In the genomic region with DNA sequence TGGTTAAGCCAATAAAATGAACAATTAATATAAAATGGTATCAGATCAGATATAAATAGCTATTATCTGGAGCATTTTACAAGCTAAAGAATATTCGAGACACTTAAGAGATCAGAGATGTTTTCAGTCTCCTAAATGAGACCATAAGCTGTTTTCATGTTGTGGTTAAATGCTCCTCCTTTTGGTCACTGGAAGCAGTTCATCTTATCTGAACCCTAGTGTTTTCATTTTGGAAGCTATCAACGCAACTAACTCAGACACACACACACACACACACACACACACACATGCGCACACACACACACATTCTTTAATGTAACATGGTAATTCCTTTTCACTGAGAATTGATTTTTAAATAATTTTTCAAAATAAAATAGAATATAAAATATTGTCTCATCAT, we compare ENCODE assay signal across 16 cellular contexts. TPM values are rescaled to one million over a fixed set of nuclear protein-coding genes. Genes with fewer than 3 reads are reported as not detected.
DNase-seq lines count a peak whose midpoint lies in the region; ATAC-seq, FAIRE-seq and TF ChIP-seq lines count a peak whose summit lies in the region.
"Had no signal": no experiment of that assay in that cellular context is flagged by ENCODE, and none has a peak within 500 bp of the region (broad histone marks: within the 10 kb centered on the region; RNA-seq: fewer than 3 reads in every experiment).

No MANE protein-coding gene starts in this region.

- no peak overlapping the region for H3K23ac ChIP-seq in H1 (ENCODE audit: insufficient read length)

- no peak overlapping the region for H3K4me3 Mint-ChIP-seq in activated naive CD4-positive, alpha-beta T cell treated with anti-CD3 and anti-CD28 coated beads, Interleukin-2, amount 50 U/mL, for 24 hours

- peak in 2 of 3 experiments; percentile 20 to 28; a peak in 2 of 4 replicates for TF ChIP-seq CTCF in H1 (IDR thresholded peaks at IDR 0.05; ENCODE audit: control extremely low read depth in 1 of 3, insufficient read depth in 1 of 3, low read depth in 1 of 3, low read length in 3 of 3)
- TF ChIP-seq CTCF in psoas muscle (IDR thresholded peaks at IDR 0.05) = no peak
- no peak for TF ChIP-seq CTCF in GM10248 (IDR thresholded peaks at IDR 0.05; ENCODE audit: control extremely low read depth, extremely low read depth, low read depth, missing control alignments)
- no peak for TF ChIP-seq CTCF in transverse colon (IDR thresholded peaks at IDR 0.05)

- H4K8ac ChIP-seq in H1 (ENCODE audit: extremely low read depth, insufficient read depth, low read length) = no peak overlapping the region

- peaks cover 22% of the 10 kb centered on the region for H3K36me3 Mint-ChIP-seq in activated naive CD4-positive, alpha-beta T cell treated with anti-CD3 and anti-CD28 coated beads, Interleukin-2, amount 50 U/mL, for 24 hours
- peaks cover 7 to 29% of the 10 kb centered on the region in 2 donors for H3K36me3 Mint-ChIP-seq in activated naive CD4-positive, alpha-beta T cell treated with anti-CD3 and anti-CD28 coated beads, Interleukin-2, amount 50 U/mL, for 72 hours

- no peak overlapping the region for H2BK5ac ChIP-seq in H1 (ENCODE audit: low read depth, low read length)

- H3K36me3 ChIP-seq in H1 (ENCODE audit: control insufficient read depth in 2 of 4, insufficient read depth in 4 of 4, low read length in 3 of 4) (peaks cover 0 to 3% (median 0%) of the 10 kb centered on the region in 4 experiments; a peak in 1 of 8 replicates), small intestine (ENCODE audit: control insufficient read depth in 2 of 2, insufficient read depth in 2 of 2, low read length in 2 of 2) (no peaks in the 10 kb centered on the region), psoas muscle (ENCODE audit: insufficient read depth in 1 of 2, low read depth in 1 of 2) (no peaks in the 10 kb centered on the region), transverse colon (no peaks in the 10 kb centered on the region)
- H3K36me3 ChIP-seq: thoracic aorta had no signal

- H4K20me1 ChIP-seq in H1 (replicated peaks in 1 of 2; ENCODE audit: control insufficient read depth in 1 of 2, insufficient read depth in 2 of 2, low read length in 2 of 2) = no peaks in the 10 kb centered on the region
- H4K20me1 ChIP-seq: BLaER1 had no signal

- FAIRE-seq in H1 (lab: Jason Lieb, UNC) = peak; percentile 50
- FAIRE-seq in small intestine (lab: Jason Lieb, UNC) = peak; percentile 51

- H3K4me3 ChIP-seq in H1 (ENCODE audit: extremely low read depth in 1 of 4, insufficient read depth in 2 of 4, low read depth in 3 of 4, low read length in 4 of 4) = no peak overlapping the region
- no peak overlapping the region for H3K4me3 ChIP-seq in small intestine (ENCODE audit: low read depth in 1 of 2, low read length in 2 of 2)
- no peak overlapping the region for H3K4me3 ChIP-seq in psoas muscle
- H3K4me3 ChIP-seq in transverse colon = no peak overlapping the region
- H3K4me3 ChIP-seq: BLaER1, SK-N-MC, thoracic aorta had no signal

- peaks cover 7% of the 10 kb centered on the region for H3K9me3 Mint-ChIP-seq in activated naive CD4-positive, alpha-beta T cell treated with anti-CD3 and anti-CD28 coated beads, Interleukin-2, amount 50 U/mL, for 24 hours
- H3K9me3 Mint-ChIP-seq in activated naive CD4-positive, alpha-beta T cell treated with anti-CD3 and anti-CD28 coated beads, Interleukin-2, amount 50 U/mL, for 72 hours = peaks cover 5 to 6% of the 10 kb centered on the region in 2 donors

- in situ Hi-C loops in transverse colon (cut with MboI; ENCODE audit: low pct_ligation_motif_present in 1 of 4, low pct_unique_long_range_greater_than_20kb in 1 of 4, low sequenced_read_pairs in 3 of 4) = loop anchor here in 1 of 4 donors (10.0 kb wide), 1 partner anchor 142 kb away; no protein-coding TSS in a partner anchor

- H3K9me3 ChIP-seq in H1 (ENCODE audit: insufficient read depth in 2 of 2, low read depth in 1 of 2, low read length in 1 of 2) (peaks cover 0 to 1% of the 10 kb centered on the region in 2 experiments; a peak in 1 of 4 replicates), small intestine (ENCODE audit: control insufficient read depth, low read depth) (no peaks in the 10 kb centered on the region), psoas muscle (no peaks in the 10 kb centered on the region), transverse colon (no peaks in the 10 kb centered on the region)
- H3K9me3 ChIP-seq: thoracic aorta had no signal

- DNase-seq in activated naive CD4-positive, alpha-beta T cell treated with anti-CD3 and anti-CD28 coated beads, Interleukin-2, amount 50 U/mL, for 72 hours (ENCODE audit: low spot score in 2 of 2) = no peak
- DNase-seq in RKO (ENCODE audit: low spot score) (peak; percentile 14), H1 (ENCODE audit: low read depth in 1 of 2, low spot score in 2 of 2) (no peak), small intestine (no peak), psoas muscle (no peak), GM10248 (ENCODE audit: extremely low spot score) (no peak), transverse colon (no peak)
- DNase-seq: activated gamma-delta T cell treated with Interleukin-2 at 50 U/mL for 16 hours, H7, NCI-H446 treated with DMSO at 0.1 percent for 48 hours, right cardiac atrium had no signal

- H2BK120ac ChIP-seq in H1 (replicated peaks; ENCODE audit: low read depth, low read length) = no peak overlapping the region

- no peak overlapping the region for H3K4ac ChIP-seq in H1 (replicated peaks; ENCODE audit: insufficient read length, low read depth, low read length)

- no peak overlapping the region for H4K5ac ChIP-seq in H1 (ENCODE audit: insufficient read length, low read depth, low read length)

- no peak overlapping the region for H3K56ac ChIP-seq in H1 (replicated peaks; ENCODE audit: insufficient read length, low read depth, low read length)

- 82% methylated on average over 3 of the region's 3 CpGs; no CpG with 5 or more reads in 1 of the 2 experiments for WGBS in H1 (ENCODE audit: extremely low coverage in 1 of 2, insufficient coverage in 1 of 2, insufficient read length in 1 of 2, insufficient replicate concordance in 2 of 2, low coverage in 1 of 2, low lambda C conversion rate in 2 of 2, missing lambda C conversion rate in 1 of 2), 2 experiments
- WGBS in small intestine, 3 donors = 56 to 66% (median 61%) methylated on average over 3 of the region's 3 CpGs
- WGBS in psoas muscle, 3 donors = 59 to 74% (median 63%) methylated on average over 3 of the region's 3 CpGs
- WGBS in transverse colon (ENCODE audit: low coverage in 1 of 2), 2 donors = 77 to 78% methylated on average over 3 of the region's 3 CpGs

- intact Hi-C loops in psoas muscle (cut with DNase I) = no loop called here
- intact Hi-C loops in transverse colon (cut with DNase I; ENCODE audit: low total_unique reads) = no loop called here

- H3K4me1 ChIP-seq in H1 (replicated peaks in 1 of 4; ENCODE audit: control insufficient read depth in 3 of 4, insufficient read depth in 4 of 4, low read length in 3 of 4) (no peaks in the 10 kb centered on the region), small intestine (ENCODE audit: control insufficient read depth in 2 of 2, insufficient read depth in 1 of 2, low read depth in 1 of 2, low read length in 1 of 2) (no peaks in the 10 kb centered on the region), psoas muscle (no peaks in the 10 kb centered on the region), transverse colon (no peaks in the 10 kb centered on the region)
- H3K4me1 ChIP-seq: BLaER1 had no signal

- POLR2A ChIA-PET in H1 (lab: Charles Lee; ENCODE audit: partially characterized antibody) (interaction anchor here (0.7 kb wide), 1 partner anchor 101 kb away, joined by 3 read pairs; no protein-coding TSS in a partner anchor), GM10248 (lab: Yijun Ruan, JAX) (interaction anchor here (0.7 kb wide), 1 partner anchor 97 kb away, joined by 3 read pairs; no protein-coding TSS in a partner anchor)

- peaks cover 72% of the 10 kb centered on the region for H3K4me1 Mint-ChIP-seq in activated naive CD4-positive, alpha-beta T cell treated with anti-CD3 and anti-CD28 coated beads, Interleukin-2, amount 50 U/mL, for 24 hours

- H2BK15ac ChIP-seq in H1 (ENCODE audit: low read length) = no peak overlapping the region

- no peak overlapping the region for H3K14ac ChIP-seq in H1 (ENCODE audit: insufficient read length)

- no peak overlapping the region for H3K9ac ChIP-seq in H1 (replicated peaks in 1 of 4; ENCODE audit: extremely low read depth in 1 of 4, low read depth in 3 of 4, low read length in 3 of 4)
- H3K9ac ChIP-seq: BLaER1, KMS-11 had no signal

- peak; percentile 43 to 52 for TF ChIP-seq RAD21 in H1 (IDR thresholded peaks at IDR 0.05 in 1 of 2, conservative IDR thresholded peaks at IDR 0.05 in 1 of 2; ENCODE audit: low read depth in 2 of 2, low read length in 2 of 2)

- no peak overlapping the region for H2BK20ac ChIP-seq in H1 (ENCODE audit: low read length)

- no peak overlapping the region for H2AFZ ChIP-seq in H1 (ENCODE audit: low read length)

- H3K27ac ChIP-seq in H1 (ENCODE audit: low read depth, low read length) (no peak overlapping the region), small intestine (ENCODE audit: low read depth in 1 of 2, low read length in 1 of 2) (no peak overlapping the region), psoas muscle (no peak overlapping the region), transverse colon (no peak overlapping the region)
- H3K27ac ChIP-seq: BLaER1, KMS-11, SK-N-MC, thoracic aorta had no signal

- H3K27ac Mint-ChIP-seq in activated naive CD4-positive, alpha-beta T cell treated with anti-CD3 and anti-CD28 coated beads, Interleukin-2, amount 50 U/mL, for 24 hours = peak overlapping the region; percentile 68
- H3K27ac Mint-ChIP-seq in activated naive CD4-positive, alpha-beta T cell treated with anti-CD3 and anti-CD28 coated beads, Interleukin-2, amount 50 U/mL, for 72 hours = no peak overlapping the region

- no peak overlapping the region for H3K18ac ChIP-seq in H1 (ENCODE audit: extremely low read depth, low read length)

- no peak for TF ChIP-seq POLR2A in H1 (IDR thresholded peaks at IDR 0.05; ENCODE audit: control extremely low read depth in 1 of 2, low read depth in 2 of 2, low read length in 2 of 2)
- no peak for TF ChIP-seq POLR2A in transverse colon (IDR thresholded peaks at IDR 0.05)

- ATAC-seq in activated naive CD4-positive, alpha-beta T cell treated with anti-CD3 and anti-CD28 coated beads, Interleukin-2, amount 50 U/mL, for 72 hours = no peak
- ATAC-seq in psoas muscle = no peak
- ATAC-seq: right cardiac atrium had no signal

- H3K27me3 ChIP-seq in H1 (replicated peaks in 1 of 4; ENCODE audit: control insufficient read depth in 3 of 4, extremely low read depth in 1 of 4, insufficient read depth in 3 of 4, low read length in 3 of 4) (no peaks in the 10 kb centered on the region; a peak in 1 of 7 replicates), small intestine (ENCODE audit: control insufficient read depth in 2 of 2, insufficient read depth in 2 of 2, low read length in 2 of 2) (no peaks in the 10 kb centered on the region), psoas muscle (ENCODE audit: insufficient read depth in 3 of 3, low read length in 2 of 3) (no peaks in the 10 kb centered on the region), transverse colon (no peaks in the 10 kb centered on the region)
- H3K27me3 ChIP-seq: BLaER1 had no signal

- no peak overlapping the region for H4K91ac ChIP-seq in H1 (replicated peaks; ENCODE audit: insufficient read length, low read length)

- no peak for TF ChIP-seq EP300 in H1 (IDR thresholded peaks at IDR 0.05; ENCODE audit: borderline replicate concordance in 1 of 2, low read depth in 2 of 2, low read length in 2 of 2)
- TF ChIP-seq EP300 in transverse colon (IDR thresholded peaks at IDR 0.05; ENCODE audit: low read depth) = no peak

- CTCF ChIA-PET in H1 (lab: Charles Lee; ENCODE audit: partially characterized antibody) (interaction anchor here (0.7 to 3.5 kb wide), 19 partner anchors 10 to 791 kb away, joined by 3 to 23 read pairs (median 4); a partner anchor contains a TSS), GM10248 (lab: Yijun Ruan, JAX) (interaction anchor here (1.1 to 5.4 kb wide), 10 partner anchors 7 to 141 kb away, joined by 3 to 47 read pairs (median 4); a partner anchor contains a TSS)

- H3K79me1 ChIP-seq in H1 (ENCODE audit: low read depth, low read length) = no peaks in the 10 kb centered on the region

- no peaks in the 10 kb centered on the region for H3K79me2 ChIP-seq in H1 (ENCODE audit: control insufficient read depth in 1 of 2, insufficient read depth in 2 of 2, low read length in 2 of 2)

- H2BK12ac ChIP-seq in H1 (ENCODE audit: low read depth, low read length) = no peak overlapping the region

- H3K23me2 ChIP-seq in H1 (ENCODE audit: low read depth, low read length) = peaks cover 2% of the 10 kb centered on the region; the same call in 1 of the 2 replicates

- no peak overlapping the region for H2AK5ac ChIP-seq in H1 (ENCODE audit: low read depth, low read length)

- no peaks in the 10 kb centered on the region for H3K27me3 Mint-ChIP-seq in activated naive CD4-positive, alpha-beta T cell treated with anti-CD3 and anti-CD28 coated beads, Interleukin-2, amount 50 U/mL, for 24 hours

- no peak overlapping the region for H3K4me2 ChIP-seq in H1 (ENCODE audit: insufficient read depth in 1 of 2, low read depth in 2 of 2, low read length in 2 of 2)
- H3K4me2 ChIP-seq: BLaER1, KMS-11 had no signal

RNA-seq across cellular contexts. Expression of a gene that starts 10.0 kb away (rescaled TPM):
- 10 to 100 TPM; 27.0 to 31.7 TPM for total RNA-seq in activated naive CD4-positive, alpha-beta T cell treated with anti-CD3 and anti-CD28 coated beads, Interleukin-2, amount 50 U/mL, for 72 hours
- 2.1 and 2.5 TPM in 2 replicates for total RNA-seq in H1 (2021; fragmentation: NEBNext Ultra II Directional; extraction: Animal tissue kit (Norgen Biotek cat#: 25700))
- 0.93 and 1.1 TPM in 2 replicates for polyA plus RNA-seq in H1 (2011; rRNA removed)
- 1.4 TPM for polyA plus RNA-seq in H1 (2011; cell fraction: cytosol; rRNA removed)
- polyA plus RNA-seq in H1 (2011; cell fraction: nucleus; rRNA removed) = 0.86 TPM
- 0.81 to 1.8 TPM (median 1.1 TPM) in 4 replicates for polyA plus RNA-seq in H1 (2012, experiment 1 of 2)
- polyA plus RNA-seq in H1 (2012, experiment 2 of 2) = 0.16 TPM
- 2.0 TPM for polyA plus RNA-seq in H1 (2013, experiment 1 of 2)
- 2.2 TPM for polyA plus RNA-seq in H1 (2013, experiment 2 of 2)
- polyA minus RNA-seq in H1 (2011; rRNA and poly(A)+ RNA removed) = 2.2 and 2.4 TPM in 2 replicates
- polyA minus RNA-seq in H1 (2011; cell fraction: cytosol; rRNA and poly(A)+ RNA removed) = 1.2 TPM
- polyA minus RNA-seq in H1 (2011; cell fraction: nucleus; rRNA and poly(A)+ RNA removed) = 1.8 TPM
- polyA plus RNA-seq in small intestine = 1 to 10 TPM in 1 of 3 donors, under 1 TPM in 2; 0.22 to 3.2 (median 0.81) TPM
- 1 to 10 TPM; 2.8 to 4.1 (median 3.2) TPM for total RNA-seq in psoas muscle
- 1 to 10 TPM; 1.4 to 1.8 (median 1.8) TPM for polyA plus RNA-seq in psoas muscle
- total RNA-seq in transverse colon = 1 to 10 TPM; 2.4 to 4.4 (median 2.7) TPM

Comparison
In these comparisons a context has a peak if more than half of its experiments do, and no peak if none do; other contexts are left out.
1. CTCF ChIP-seq: peak in H1 (2 of 3); none in psoas muscle (single experiment), GM10248 (single experiment) and transverse colon (0 of 5).